In genomic region chr3:62567097-62568021, GRCh38 we compare ENCODE assay signal across 14 cellular contexts.
DNase-seq lines count a peak whose midpoint lies in the region; ATAC-seq and TF ChIP-seq lines count a peak whose summit lies in the region.
"Had no signal": no experiment of that assay in that cellular context is flagged by ENCODE, and none has a peak within 500 bp of the region (broad histone marks: within the 10 kb centered on the region; RNA-seq: fewer than 3 reads in every experiment).

No MANE protein-coding gene starts in this region.

- H3K4me3 ChIP-seq in BJ (ENCODE audit: low read depth, low read length) = no peak overlapping the region
- H3K4me3 ChIP-seq in fibroblast of villous mesenchyme (ENCODE audit: low read depth, low read length) = no peak overlapping the region
- H3K4me3 ChIP-seq: Peyer's patch had no signal

- ATAC-seq in stimulated activated naive CD8-positive, alpha-beta T cell treated with anti-CD3 and anti-CD28 coated beads, Interleukin-15, amount 100 ng/mL, for 72 hours = no peak
- ATAC-seq: activated naive CD8-positive, alpha-beta T cell treated with anti-CD3 and anti-CD28 coated beads, Interleukin-2, amount 50 U/mL, for 24 hours had no signal

- H3K9me3 Mint-ChIP-seq in osteocyte (ENCODE audit: unreplicated experiment) = no peaks in the 10 kb centered on the region
- H3K9me3 Mint-ChIP-seq in stimulated activated naive CD8-positive, alpha-beta T cell treated with anti-CD3 and anti-CD28 coated beads, Interleukin-15, amount 100 ng/mL, for 72 hours = no peaks in the 10 kb centered on the region
- H3K9me3 Mint-ChIP-seq: activated naive CD8-positive, alpha-beta T cell treated with anti-CD3 and anti-CD28 coated beads, Interleukin-2, amount 50 U/mL, for 24 hours had no signal

- no peak for TF ChIP-seq CTCF in BJ (IDR thresholded peaks at IDR 0.05; ENCODE audit: insufficient read depth, low read depth, low read length)
- TF ChIP-seq CTCF in RWPE1 (conservative IDR thresholded peaks at IDR 0.05; ENCODE audit: low read depth) = no peak
- TF ChIP-seq CTCF in fibroblast of villous mesenchyme (IDR thresholded peaks at IDR 0.05; ENCODE audit: insufficient read depth, low read depth, low read length) = no peak
- no peak for TF ChIP-seq CTCF in osteocyte (IDR thresholded peaks at IDR 0.05)

- peaks cover 3% of the 10 kb centered on the region for H3K27me3 Mint-ChIP-seq in osteocyte (ENCODE audit: unreplicated experiment)
- H3K27me3 Mint-ChIP-seq in stimulated activated naive CD8-positive, alpha-beta T cell treated with anti-CD3 and anti-CD28 coated beads, Interleukin-15, amount 100 ng/mL, for 72 hours = peaks cover 5% of the 10 kb centered on the region

- no peaks in the 10 kb centered on the region for H3K27me3 ChIP-seq in BJ (ENCODE audit: control insufficient read depth, insufficient read depth, low read length)
- H3K27me3 ChIP-seq: neutrophil, Peyer's patch had no signal

- peak overlapping the region; percentile 38 for H3K27ac Mint-ChIP-seq in osteocyte (ENCODE audit: unreplicated experiment)
- no peak overlapping the region for H3K27ac Mint-ChIP-seq in stimulated activated naive CD8-positive, alpha-beta T cell treated with anti-CD3 and anti-CD28 coated beads, Interleukin-15, amount 100 ng/mL, for 72 hours
- H3K27ac Mint-ChIP-seq: activated naive CD8-positive, alpha-beta T cell treated with anti-CD3 and anti-CD28 coated beads, Interleukin-2, amount 50 U/mL, for 24 hours had no signal

- H3K4me3 Mint-ChIP-seq in osteocyte (ENCODE audit: unreplicated experiment) = no peak overlapping the region
- H3K4me3 Mint-ChIP-seq in stimulated activated naive CD8-positive, alpha-beta T cell treated with anti-CD3 and anti-CD28 coated beads, Interleukin-15, amount 100 ng/mL, for 72 hours = no peak overlapping the region
- H3K4me3 Mint-ChIP-seq: activated naive CD8-positive, alpha-beta T cell treated with anti-CD3 and anti-CD28 coated beads, Interleukin-2, amount 50 U/mL, for 24 hours had no signal

- peaks cover 7% of the 10 kb centered on the region for H3K4me1 Mint-ChIP-seq in osteocyte (ENCODE audit: unreplicated experiment)
- H3K4me1 Mint-ChIP-seq in stimulated activated naive CD8-positive, alpha-beta T cell treated with anti-CD3 and anti-CD28 coated beads, Interleukin-15, amount 100 ng/mL, for 72 hours = no peaks in the 10 kb centered on the region
- H3K4me1 Mint-ChIP-seq: activated naive CD8-positive, alpha-beta T cell treated with anti-CD3 and anti-CD28 coated beads, Interleukin-2, amount 50 U/mL, for 24 hours had no signal

- H3K36me3 ChIP-seq in BJ (ENCODE audit: control insufficient read depth, insufficient read depth, low read length) = no peaks in the 10 kb centered on the region
- H3K36me3 ChIP-seq: neutrophil, Peyer's patch had no signal

- CTCF ChIA-PET in BJ (lab: Yijun Ruan, JAX) = interaction anchor here (0.9 to 1.5 kb wide), 2 partner anchors 9 to 12 kb away, joined by 3 to 5 read pairs; no protein-coding TSS in a partner anchor
- CTCF ChIA-PET in RWPE1 (lab: Yijun Ruan, JAX) = no interaction called here

- H3K36me3 Mint-ChIP-seq in osteocyte (ENCODE audit: unreplicated experiment) = no peaks in the 10 kb centered on the region

- H3K27ac ChIP-seq in RWPE1 = peak overlapping the region; percentile 65
- H3K27ac ChIP-seq: neutrophil, Peyer's patch had no signal

- DNase-seq in BJ (ENCODE audit: low read depth) (peak; percentile 37), RWPE1 (ENCODE audit: low spot score) (peak; percentile 43), fibroblast of villous mesenchyme (ENCODE audit: low read depth) (peak; percentile 65), osteocyte (ENCODE audit: extremely low spot score, unreplicated experiment) (no peak), HUDEP-2 (lab: John Stamatoyannopoulos, UW; ENCODE audit: unreplicated experiment in 76 of 76) (no peak)
- DNase-seq in activated CD4-positive, CD25-positive, alpha-beta regulatory T cell treated with anti-CD3 and anti-CD28 coated beads, Interleukin-2, amount 50 U/mL, for 72 hours = no peak
- no peak for DNase-seq in stimulated activated naive CD8-positive, alpha-beta T cell treated with anti-CD3 and anti-CD28 coated beads, Interleukin-15, amount 100 ng/mL, for 72 hours
- DNase-seq in activated CD4-positive, alpha-beta T cell treated with anti-CD3 and anti-CD28 coated beads, Interleukin-2, amount 50 U/mL, for 48 hours = no peak
- DNase-seq: activated CD4-positive, alpha-beta T cell treated with anti-CD3 and anti-CD28 coated beads for 4 hours; activated naive CD8-positive, alpha-beta T cell treated with anti-CD3 and anti-CD28 coated beads, Interleukin-2, amount 50 U/mL, for 24 hours; Caco-2; NCI-H1694 treated with DMSO at 0.1 percent for 48 hours; Peyer's patch had no signal

- POLR2A ChIA-PET in BJ (lab: Charles Lee) (interaction anchor here (0.6 kb wide), 3 partner anchors 238 to 503 kb away, joined by 6 to 19 read pairs (median 8); no protein-coding TSS in a partner anchor), RWPE1 (lab: Yijun Ruan, JAX; ENCODE audit: low non-redundant PET) (no interaction called here)

Comparison
In these comparisons a context has a peak if more than half of its experiments do, and no peak if none do; other contexts are left out.
1. DNase-seq: peak in BJ (single experiment), RWPE1 (single experiment) and fibroblast of villous mesenchyme (single experiment); none in osteocyte (single experiment), activated CD4-positive, CD25-positive, alpha-beta regulatory T cell treated with anti-CD3 and anti-CD28 coated beads, Interleukin-2, amount 50 U/mL, for 72 hours (single experiment), stimulated activated naive CD8-positive, alpha-beta T cell treated with anti-CD3 and anti-CD28 coated beads, Interleukin-15, amount 100 ng/mL, for 72 hours (0 of 2), HUDEP-2 (0 of 76) and activated CD4-positive, alpha-beta T cell treated with anti-CD3 and anti-CD28 coated beads, Interleukin-2, amount 50 U/mL, for 48 hours (0 of 2).